ENCODE assay signal across 23 cellular contexts in genomic region chr15:101807345-101807945, GRCh38. TPM values are rescaled to one million over a fixed set of nuclear protein-coding genes. Genes with fewer than 3 reads are reported as not detected.
DNase-seq lines count a peak whose midpoint lies in the region; ATAC-seq, FAIRE-seq and TF ChIP-seq lines count a peak whose summit lies in the region.
"Had no signal": no experiment of that assay in that cellular context is flagged by ENCODE, and none has a peak within 500 bp of the region (broad histone marks: within the 10 kb centered on the region; RNA-seq: fewer than 3 reads in every experiment).

No MANE protein-coding gene starts in this region.

- no peak overlapping the region for H3K27ac Mint-ChIP-seq in activated naive CD8-positive, alpha-beta T cell treated with anti-CD3 and anti-CD28 coated beads, Interleukin-2, amount 50 U/mL, for 24 hours
- H3K27ac Mint-ChIP-seq in nephron progenitor cell: no peak overlapping the region
- H3K27ac Mint-ChIP-seq: activated naive CD4-positive, alpha-beta T cell treated with anti-CD3 and anti-CD28 coated beads for 36 hours; CD4-positive, alpha-beta memory T cell had no signal

- TF ChIP-seq CTCF in bronchial epithelial cell (IDR thresholded peaks at IDR 0.05; ENCODE audit: insufficient read depth, low read length, severe bottlenecking): no peak
- no peak for TF ChIP-seq CTCF in nephron progenitor cell (IDR thresholded peaks at IDR 0.05)

- H3K27me3 ChIP-seq in bronchial epithelial cell (ENCODE audit: control insufficient read depth, insufficient read depth, low read length): no peaks in the 10 kb centered on the region
- H3K27me3 ChIP-seq: uterus had no signal

- no peaks in the 10 kb centered on the region for H3K4me1 Mint-ChIP-seq in activated naive CD8-positive, alpha-beta T cell treated with anti-CD3 and anti-CD28 coated beads, Interleukin-2, amount 50 U/mL, for 24 hours
- H3K4me1 Mint-ChIP-seq in nephron progenitor cell: no peaks in the 10 kb centered on the region
- H3K4me1 Mint-ChIP-seq: CD4-positive, alpha-beta memory T cell had no signal

- no peak for ATAC-seq in activated naive CD8-positive, alpha-beta T cell treated with anti-CD3 and anti-CD28 coated beads, Interleukin-2, amount 50 U/mL, for 24 hours
- ATAC-seq in GM21723 (IDR thresholded peaks at IDR 0.05; ENCODE audit: unreplicated experiment): no peak

- peaks cover 4% of the 10 kb centered on the region for H3K9me3 Mint-ChIP-seq in activated naive CD8-positive, alpha-beta T cell treated with anti-CD3 and anti-CD28 coated beads, Interleukin-2, amount 50 U/mL, for 24 hours
- no peaks in the 10 kb centered on the region for H3K9me3 Mint-ChIP-seq in nephron progenitor cell
- H3K9me3 Mint-ChIP-seq: activated naive CD4-positive, alpha-beta T cell treated with anti-CD3 and anti-CD28 coated beads for 36 hours had no signal

- H3K27me3 Mint-ChIP-seq in activated naive CD8-positive, alpha-beta T cell treated with anti-CD3 and anti-CD28 coated beads, Interleukin-2, amount 50 U/mL, for 24 hours: peaks cover 22% of the 10 kb centered on the region
- H3K27me3 Mint-ChIP-seq in nephron progenitor cell (ENCODE audit: low read depth, poor library complexity): peaks cover 36% of the 10 kb centered on the region

- no peak overlapping the region for H3K4me3 ChIP-seq in bronchial epithelial cell (ENCODE audit: low read depth, low read length)
- H3K4me3 ChIP-seq: PC-9, uterus had no signal

- no peaks in the 10 kb centered on the region for H3K36me3 ChIP-seq in bronchial epithelial cell (ENCODE audit: control insufficient read depth, insufficient read depth, low read length)
- H3K36me3 ChIP-seq: uterus had no signal

- no peak overlapping the region for H3K4me3 Mint-ChIP-seq in activated naive CD8-positive, alpha-beta T cell treated with anti-CD3 and anti-CD28 coated beads, Interleukin-2, amount 50 U/mL, for 24 hours
- H3K4me3 Mint-ChIP-seq in nephron progenitor cell: no peak overlapping the region
- H3K4me3 Mint-ChIP-seq: activated naive CD4-positive, alpha-beta T cell treated with anti-CD3 and anti-CD28 coated beads for 36 hours; CD4-positive, alpha-beta memory T cell had no signal

- DNase-seq in COLO829 (ENCODE audit: low spot score) (peak; percentile 84), LHCN-M2 (ENCODE audit: low read depth) (peak; percentile 65), bronchial epithelial cell (ENCODE audit: low read depth) (peak; percentile 1), renal cortical epithelial cell (ENCODE audit: low read depth) (peak; percentile 97), nephron progenitor cell (no peak), DMS 273 treated with DMSO at 0.1 percent for 48 hours (lab: John Stamatoyannopoulos, UW) (no peak)
- no peak for DNase-seq in activated naive CD8-positive, alpha-beta T cell treated with anti-CD3 and anti-CD28 coated beads, Interleukin-2, amount 50 U/mL, for 24 hours
- DNase-seq: activated CD8-positive, alpha-beta memory T cell treated with anti-CD3 and anti-CD28 coated beads, Interleukin-2, amount 50 U/mL, for 4 hours; activated naive CD4-positive, alpha-beta T cell treated with anti-CD3 and anti-CD28 coated beads for 36 hours; caudate nucleus; CD4-positive, alpha-beta memory T cell; midbrain; NCI-H1930; NCI-H524 treated with DMSO at 0.1 percent for 48 hours; PC-9; small intestine; stimulated activated naive CD8-positive, alpha-beta T cell treated with anti-CD3 and anti-CD28 coated beads, Interleukin-15, Interleukin-2, amounts not matched to agents 100 U/mL and 50 U/mL, for 24 hours; uterus had no signal

- FAIRE-seq in bronchial epithelial cell (lab: Jason Lieb, UNC): no peak
- FAIRE-seq: islet of Langerhans, small intestine had no signal

- no peaks in the 10 kb centered on the region for H3K36me3 Mint-ChIP-seq in activated naive CD8-positive, alpha-beta T cell treated with anti-CD3 and anti-CD28 coated beads, Interleukin-2, amount 50 U/mL, for 24 hours (ENCODE audit: low read depth)
- no peaks in the 10 kb centered on the region for H3K36me3 Mint-ChIP-seq in nephron progenitor cell (ENCODE audit: low read depth)
- H3K36me3 Mint-ChIP-seq: CD4-positive, alpha-beta memory T cell had no signal

RNA-seq across cellular contexts. Expression of gene OR4F6, which starts 4.1 kb away (rescaled TPM):
- total RNA-seq in LHCN-M2 (2014; rRNA removed): not detected in 2 replicates
- polyA plus RNA-seq in LHCN-M2 (2012): not detected
- not detected in 2 replicates for total RNA-seq in bronchial epithelial cell
- not detected in 2 replicates for total RNA-seq in renal cortical epithelial cell
- total RNA-seq: activated naive CD4-positive, alpha-beta T cell treated with anti-CD3 and anti-CD28 coated beads for 36 hours; CD4-positive, alpha-beta memory T cell; HT-29; MCF 10A; omental fat pad; PC-9; uterus had no signal
- polyA plus RNA-seq: CD4-positive, alpha-beta memory T cell; small intestine had no signal

RNA-seq across cellular contexts. Expression of gene OR4F15, which starts 4.6 kb away (rescaled TPM):
- not detected in 2 replicates for total RNA-seq in LHCN-M2 (2014; rRNA removed)
- not detected for polyA plus RNA-seq in LHCN-M2 (2012)
- total RNA-seq in bronchial epithelial cell: not detected in 2 replicates
- 0.20 TPM in 1 of 2 replicates, not detected in the other for total RNA-seq in renal cortical epithelial cell
- total RNA-seq: activated naive CD4-positive, alpha-beta T cell treated with anti-CD3 and anti-CD28 coated beads for 36 hours; CD4-positive, alpha-beta memory T cell; HT-29; MCF 10A; omental fat pad; PC-9; uterus had no signal
- polyA plus RNA-seq: CD4-positive, alpha-beta memory T cell; small intestine had no signal

Comparison
In these comparisons a context has a peak if more than half of its experiments do, and no peak if none do; other contexts are left out.
1. DNase-seq: peak in COLO829 (single experiment), LHCN-M2 (single experiment), bronchial epithelial cell (single experiment) and renal cortical epithelial cell (single experiment); none in activated naive CD8-positive, alpha-beta T cell treated with anti-CD3 and anti-CD28 coated beads, Interleukin-2, amount 50 U/mL, for 24 hours (single experiment), nephron progenitor cell (single experiment) and DMS 273 treated with DMSO at 0.1 percent for 48 hours (single experiment).